Comparison of ENCODE assay signal across 9 cellular contexts in the genomic region with DNA sequence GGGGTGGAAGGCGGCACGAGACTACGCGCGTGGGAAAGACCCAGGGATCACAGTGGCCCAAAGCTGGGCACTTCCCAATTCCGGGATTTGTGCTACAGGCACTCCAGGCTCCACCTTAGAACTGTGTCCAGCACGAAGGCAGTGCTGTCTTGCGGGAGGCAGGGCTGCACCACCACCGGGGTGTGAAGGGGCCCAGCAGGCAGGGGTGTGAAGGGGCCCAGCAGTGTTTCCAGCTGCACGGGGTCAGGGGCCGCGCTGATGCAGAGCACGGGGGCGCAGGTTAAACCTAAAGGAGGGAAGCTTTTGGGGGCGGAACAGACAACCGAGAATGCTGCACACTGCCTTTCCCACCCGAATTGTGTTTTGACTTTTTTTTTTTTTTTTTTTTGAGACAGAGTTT. TPM values are rescaled to one million over a fixed set of nuclear protein-coding genes. Genes with fewer than 3 reads are reported as not detected.
A peak's percentile ranks its signal among the peaks of the same experiment; 100 is the strongest.
DNase-seq lines count a peak whose midpoint lies in the region; ATAC-seq and TF ChIP-seq lines count a peak whose summit lies in the region.
"Had no signal": no experiment of that assay in that cellular context is flagged by ENCODE, and none has a peak within 500 bp of the region (broad histone marks: within the 10 kb centered on the region; RNA-seq: fewer than 3 reads in every experiment).

No MANE protein-coding gene starts in this region.

- WGBS in transverse colon (ENCODE audit: low coverage in 1 of 2), 2 donors: 82 to 97% methylated on average over 6 to 17 of the region's 17 CpGs

- H3K27me3 ChIP-seq in breast epithelium (no peaks in the 10 kb centered on the region), lower lobe of right lung (ENCODE audit: low read depth) (no peaks in the 10 kb centered on the region), transverse colon (no peaks in the 10 kb centered on the region)

- peak overlapping the region; percentile 78 for H3K4me3 Mint-ChIP-seq in MCF 10A (ENCODE audit: unreplicated experiment)
- peak overlapping the region; percentile 81 for H3K4me3 Mint-ChIP-seq in activated T-helper 17 cell treated with anti-CD3 and anti-CD28 coated beads, Interleukin-2, amount 50 U/mL, for 72 hours

- no peaks in the 10 kb centered on the region for H3K36me3 ChIP-seq in breast epithelium
- H3K36me3 ChIP-seq in lower lobe of right lung: peaks cover 23% of the 10 kb centered on the region
- peaks cover 0 to 13% (median 1%) of the 10 kb centered on the region in 4 donors for H3K36me3 ChIP-seq in transverse colon

- in situ Hi-C loops in transverse colon (cut with MboI; ENCODE audit: low pct_ligation_motif_present in 1 of 4, low pct_unique_long_range_greater_than_20kb in 1 of 4, low sequenced_read_pairs in 3 of 4): no loop called here

- intact Hi-C loops in MCF 10A (cut with micrococcal nuclease): no loop called here
- intact Hi-C loops in breast epithelium (cut with DNase I; ENCODE audit: low total_unique reads): no loop called here
- intact Hi-C loops in lower lobe of right lung (cut with DNase I): no loop called here
- intact Hi-C loops in transverse colon (cut with DNase I; ENCODE audit: low total_unique reads): no loop called here

- H3K27ac ChIP-seq in breast epithelium (no peak overlapping the region), lower lobe of right lung (peak overlapping the region; percentile 95), transverse colon (peak overlapping the region; percentile 85 to 98 (median 94))

- no peak for TF ChIP-seq POLR2A in breast epithelium (IDR thresholded peaks at IDR 0.05)
- no peak for TF ChIP-seq POLR2A in transverse colon (IDR thresholded peaks at IDR 0.05)

- peak overlapping the region; percentile 23 for H3K27ac Mint-ChIP-seq in MCF 10A (ENCODE audit: low read depth, unreplicated experiment)
- H3K27ac Mint-ChIP-seq in activated T-helper 17 cell treated with anti-CD3 and anti-CD28 coated beads, Interleukin-2, amount 50 U/mL, for 72 hours: peak overlapping the region; percentile 60

- CTCF ChIA-PET in MCF 10A (lab: Yijun Ruan, JAX): interaction anchor here (0.6 kb wide), 1 partner anchor 123 kb away, joined by 3 read pairs; no protein-coding TSS in a partner anchor

- H3K4me1 ChIP-seq in breast epithelium: peaks cover 0 to 4% of the 10 kb centered on the region in 2 donors
- H3K4me1 ChIP-seq in lower lobe of right lung: peaks cover 17% of the 10 kb centered on the region
- peaks cover 6 to 23% (median 14%) of the 10 kb centered on the region in 4 donors for H3K4me1 ChIP-seq in transverse colon

- ATAC-seq in activated T-helper 17 cell treated with anti-CD3 and anti-CD28 coated beads, Interleukin-2, amount 50 U/mL, for 72 hours (replicated peaks): no peak
- no peak for ATAC-seq in lower lobe of right lung
- ATAC-seq in GM21447 (IDR thresholded peaks at IDR 0.05; ENCODE audit: unreplicated experiment): no peak

- H3K27me3 Mint-ChIP-seq in MCF 10A (ENCODE audit: insufficient read depth, unreplicated experiment): no peaks in the 10 kb centered on the region
- H3K27me3 Mint-ChIP-seq in activated T-helper 17 cell treated with anti-CD3 and anti-CD28 coated beads, Interleukin-2, amount 50 U/mL, for 72 hours: no peaks in the 10 kb centered on the region

- H3K9me3 ChIP-seq in breast epithelium (no peaks in the 10 kb centered on the region), lower lobe of right lung (no peaks in the 10 kb centered on the region), transverse colon (no peaks in the 10 kb centered on the region)

- BruUV-seq in MCF 10A (replicated peaks; lab: Mats Ljungman, UMichigan): no TSS peak

- DNase-seq in MCF 10A (ENCODE audit: unreplicated experiment) (no peak), breast epithelium (ENCODE audit: low spot score in 2 of 2) (no peak), lower lobe of right lung (no peak), transverse colon (no peak), COLO829 (ENCODE audit: low spot score) (no peak), cerebellum (ENCODE audit: low spot score) (no peak)
- DNase-seq: activated CD4-positive, alpha-beta T cell treated with anti-CD3 and anti-CD28 coated beads, Interleukin-2, amount 50 U/mL, for 48 hours had no signal

- H3K4me3 ChIP-seq in breast epithelium: peak overlapping the region in 1 of 3 donors; percentile 100
- H3K4me3 ChIP-seq in lower lobe of right lung: peak overlapping the region; percentile 90
- H3K4me3 ChIP-seq in transverse colon: peak overlapping the region in 2 of 4 donors; percentile 84 to 100

- POLR2A ChIA-PET in MCF 10A (lab: Yijun Ruan, JAX): interaction anchor here (1.1 to 2.5 kb wide), 4 partner anchors 51 to 172 kb away, joined by 3 to 29 read pairs (median 4); partner anchors contain the start of genes CCDC127, EXOC3 and SDHA

- no peaks in the 10 kb centered on the region for H3K9me3 Mint-ChIP-seq in MCF 10A (ENCODE audit: unreplicated experiment)
- no peaks in the 10 kb centered on the region for H3K9me3 Mint-ChIP-seq in activated T-helper 17 cell treated with anti-CD3 and anti-CD28 coated beads, Interleukin-2, amount 50 U/mL, for 72 hours

- TF ChIP-seq EP300 in transverse colon (IDR thresholded peaks at IDR 0.05; ENCODE audit: low read depth): no peak

- H3K4me1 Mint-ChIP-seq in MCF 10A (ENCODE audit: insufficient read depth, unreplicated experiment): peaks cover 16% of the 10 kb centered on the region
- H3K4me1 Mint-ChIP-seq in activated T-helper 17 cell treated with anti-CD3 and anti-CD28 coated beads, Interleukin-2, amount 50 U/mL, for 72 hours: peaks cover 9% of the 10 kb centered on the region

- TF ChIP-seq CTCF in MCF 10A (IDR thresholded peaks at IDR 0.05; ENCODE audit: unreplicated experiment): no peak
- TF ChIP-seq CTCF in breast epithelium (IDR thresholded peaks at IDR 0.05): no peak
- TF ChIP-seq CTCF in lower lobe of right lung (IDR thresholded peaks at IDR 0.05): no peak
- no peak for TF ChIP-seq CTCF in transverse colon (IDR thresholded peaks at IDR 0.05)

- peaks cover 30% of the 10 kb centered on the region for H3K36me3 Mint-ChIP-seq in MCF 10A (ENCODE audit: insufficient read depth, unreplicated experiment)
- peaks cover 52% of the 10 kb centered on the region for H3K36me3 Mint-ChIP-seq in activated T-helper 17 cell treated with anti-CD3 and anti-CD28 coated beads, Interleukin-2, amount 50 U/mL, for 72 hours (ENCODE audit: low read depth)

RNA-seq across cellular contexts. Expression of gene PDCD6, which starts 1.1 kb away (rescaled TPM):
- 107 and 133 TPM in 2 replicates for total RNA-seq in MCF 10A (2022)
- total RNA-seq in breast epithelium: 100 to 1,000 TPM in 1 of 3 donors, 10 to 100 TPM in 2; 77.0 to 102 (median 80.3) TPM
- 10 to 100 TPM; 64.5 to 83.0 TPM for total RNA-seq in activated T-helper 17 cell treated with anti-CD3 and anti-CD28 coated beads, Interleukin-2, amount 50 U/mL, for 72 hours
- total RNA-seq in lower lobe of right lung: 75.9 TPM
- total RNA-seq in transverse colon: 100 to 1,000 TPM in 1 of 4 donors, 10 to 100 TPM in 3; 85.3 to 112 (median 86.3) TPM
- 61.3 TPM for total RNA-seq in cerebellum

RNA-seq across cellular contexts. Expression of gene AHRR, which starts 51.2 kb away (rescaled TPM):
- total RNA-seq in MCF 10A (2022): 3.2 and 3.3 TPM in 2 replicates
- total RNA-seq in breast epithelium: under 1 TPM in 2 of 3 donors, not detected in 1; 0.88 to 0.98 TPM
- 10 to 100 TPM; 49.5 to 78.1 TPM for total RNA-seq in activated T-helper 17 cell treated with anti-CD3 and anti-CD28 coated beads, Interleukin-2, amount 50 U/mL, for 72 hours
- total RNA-seq in lower lobe of right lung: 8.4 TPM
- 1 to 10 TPM; 1.3 to 8.8 (median 1.5) TPM for total RNA-seq in transverse colon
- 1.5 TPM for total RNA-seq in cerebellum

RNA-seq across cellular contexts. Expression of gene SDHA, which starts 52.2 kb away (rescaled TPM):
- total RNA-seq in MCF 10A (2022) (73.4 and 75.0 TPM in 2 replicates), breast epithelium (10 to 100 TPM; 71.1 to 80.6 (median 79.5) TPM), lower lobe of right lung (89.6 TPM), transverse colon (100 to 1,000 TPM; 155 to 471 (median 250) TPM), cerebellum (70.0 TPM)
- total RNA-seq in activated T-helper 17 cell treated with anti-CD3 and anti-CD28 coated beads, Interleukin-2, amount 50 U/mL, for 72 hours: 100 to 1,000 TPM; 132 to 177 TPM

RNA-seq across cellular contexts. Expression of gene CCDC127, which starts 52.4 kb away (rescaled TPM):
- 4.5 and 5.8 TPM in 2 replicates for total RNA-seq in MCF 10A (2022)
- total RNA-seq in breast epithelium: 1 to 10 TPM; 5.0 to 5.6 (median 5.3) TPM
- total RNA-seq in activated T-helper 17 cell treated with anti-CD3 and anti-CD28 coated beads, Interleukin-2, amount 50 U/mL, for 72 hours: 10 to 100 TPM in 1 of 2 donors, 1 to 10 TPM in 1; 6.4 to 10.5 TPM
- 4.9 TPM for total RNA-seq in lower lobe of right lung
- 1 to 10 TPM; 1.2 to 4.9 (median 4.8) TPM for total RNA-seq in transverse colon
- 6.1 TPM for total RNA-seq in cerebellum

Comparison
In these comparisons a context has a peak if more than half of its experiments do, and no peak if none do; other contexts are left out.
1. H3K27ac ChIP-seq: peak in lower lobe of right lung (single experiment) and transverse colon (4 of 4); none in breast epithelium (0 of 2).